Comparison of ENCODE assay signal across 1 cellular context in the genomic region with DNA sequence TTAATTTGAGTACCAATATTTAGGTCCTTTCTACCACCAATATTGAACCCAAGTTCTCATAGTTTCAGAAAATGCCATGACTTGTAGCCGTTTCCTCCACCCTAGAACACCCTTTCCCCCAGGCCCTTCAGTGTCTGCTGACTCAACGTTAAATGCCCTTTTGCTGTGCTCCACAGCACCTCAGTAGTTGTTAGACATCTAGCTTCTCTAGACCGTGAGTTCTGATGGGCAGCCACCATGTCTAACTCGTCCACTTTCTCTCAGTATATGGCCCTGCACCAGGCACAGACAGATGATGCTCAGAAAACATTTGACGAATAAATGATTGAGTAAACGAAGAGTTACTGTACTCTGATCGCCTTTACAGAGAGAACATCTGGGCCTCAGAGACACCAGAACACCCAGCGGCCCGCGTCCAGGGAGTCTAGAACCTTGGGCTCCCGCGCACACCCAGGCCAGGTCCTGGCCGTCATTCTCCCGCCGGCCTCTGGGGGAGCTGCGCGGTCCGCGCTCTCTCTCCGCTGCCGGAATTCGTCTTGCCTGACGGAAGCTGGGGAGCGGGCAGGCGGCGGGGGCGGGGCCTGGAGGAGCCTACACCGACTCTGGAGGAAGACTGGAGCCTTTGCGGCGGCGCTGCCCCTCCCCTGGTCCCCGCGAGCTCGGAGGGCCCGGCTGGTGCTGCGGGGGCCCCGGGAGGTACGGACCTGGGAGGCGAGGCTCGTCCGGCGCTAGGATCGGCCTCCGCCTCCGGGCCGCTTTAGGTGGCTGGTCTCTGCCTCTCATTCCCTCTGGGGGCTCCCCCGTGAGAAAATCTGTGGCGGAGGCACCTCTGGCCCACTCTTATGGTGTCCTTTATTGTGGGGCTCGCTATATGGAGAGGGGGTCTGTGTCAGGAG.
A peak's percentile ranks its signal among the peaks of the same experiment; 100 is the strongest.
TF ChIP-seq lines count a peak whose summit lies in the region.

TSS of gene NKIRAS2 (plus strand) at position 582 of the 896 bp plus-strand sequence. CDS start 1,488 bp downstream, outside the sequence.

TF ChIP-seq in K562, 482 proteins besides CTCF, POLR2A, EP300 and RAD21 (continued from another document):
- TF ChIP-seq VEZF1 (CRISPR knock-in tag; IDR thresholded peaks at IDR 0.05): peak; percentile 80; the same call in 1 of the 2 replicates
- no peak for TF ChIP-seq NR2C2 (CRISPR knock-in tag; IDR thresholded peaks at IDR 0.05)
- peak; percentile 26; the same call in 1 of the 2 replicates for TF ChIP-seq NR2C2 (tag; IDR thresholded peaks at IDR 0.05)
- TF ChIP-seq HMG20A (CRISPR knock-in tag; conservative IDR thresholded peaks at IDR 0.05): no peak
- no peak for TF ChIP-seq ZNF79 (CRISPR knock-in tag; IDR thresholded peaks at IDR 0.05; ENCODE audit: low read depth)
- peak in 1 of 2 experiments; percentile 92; a peak in 1 of 4 replicates for TF ChIP-seq KDM4B (IDR thresholded peaks at IDR 0.05; ENCODE audit: borderline replicate concordance in 2 of 2, low read depth in 1 of 2)
- TF ChIP-seq ZNF263 (CRISPR knock-in tag; IDR thresholded peaks at IDR 0.05; ENCODE audit: borderline replicate concordance): no peak; the same call in 1 of the 2 replicates
- TF ChIP-seq EP400 (IDR thresholded peaks at IDR 0.05): peak; percentile 75
- TF ChIP-seq ZFP91 (CRISPR knock-in tag; IDR thresholded peaks at IDR 0.05): no peak
- no peak for TF ChIP-seq ATF1 (CRISPR knock-in tag; IDR thresholded peaks at IDR 0.05)
- TF ChIP-seq ATF1 (tag; IDR thresholded peaks at IDR 0.05): peak; percentile 57
- TF ChIP-seq SOX6 (IDR thresholded peaks at IDR 0.05): 0 out of 2 replicates have a peak, but pooled peaks have one; percentile 40
- peak in 1 of 2 experiments; percentile 78; a peak in 1 of 3 replicates for TF ChIP-seq CBX3 (IDR thresholded peaks at IDR 0.05; ENCODE audit: borderline replicate concordance in 1 of 2, low read length in 2 of 2)
- TF ChIP-seq, protein P1, sequence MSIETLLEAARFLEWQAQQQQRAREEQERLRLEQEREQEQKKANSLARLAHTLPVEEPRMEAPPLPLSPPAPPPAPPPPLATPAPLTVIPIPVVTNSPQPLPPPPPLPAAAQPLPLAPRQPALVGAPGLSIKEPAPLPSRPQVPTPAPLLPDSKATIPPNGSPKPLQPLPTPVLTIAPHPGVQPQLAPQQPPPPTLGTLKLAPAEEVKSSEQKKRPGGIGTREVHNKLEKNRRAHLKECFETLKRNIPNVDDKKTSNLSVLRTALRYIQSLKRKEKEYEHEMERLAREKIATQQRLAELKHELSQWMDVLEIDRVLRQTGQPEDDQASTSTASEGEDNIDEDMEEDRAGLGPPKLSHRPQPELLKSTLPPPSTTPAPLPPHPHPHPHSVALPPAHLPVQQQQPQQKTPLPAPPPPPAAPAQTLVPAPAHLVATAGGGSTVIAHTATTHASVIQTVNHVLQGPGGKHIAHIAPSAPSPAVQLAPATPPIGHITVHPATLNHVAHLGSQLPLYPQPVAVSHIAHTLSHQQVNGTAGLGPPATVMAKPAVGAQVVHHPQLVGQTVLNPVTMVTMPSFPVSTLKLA (conservative IDR thresholded peaks at IDR 0.05): peak; percentile 61 to 77; a peak in 3 of 4 replicates
- TF ChIP-seq SNIP1 (IDR thresholded peaks at IDR 0.05; ENCODE audit: low read depth): peak; percentile 90
- 0 out of 2 replicates have a peak, but pooled peaks have one; percentile 42 for TF ChIP-seq ZFX (CRISPR knock-in tag; IDR thresholded peaks at IDR 0.05)
- TF ChIP-seq CREM (IDR thresholded peaks at IDR 0.05; ENCODE audit: low read depth): peak; percentile 86
- peak; percentile 43 for TF ChIP-seq PCBP1 (IDR thresholded peaks at IDR 0.05; ENCODE audit: low read depth, low read length, poor library complexity, severe bottlenecking)
- TF ChIP-seq SIX5 (IDR thresholded peaks at IDR 0.05; ENCODE audit: borderline replicate concordance in 1 of 2, insufficient read depth in 1 of 2, low read depth in 1 of 2, low read length in 2 of 2): no peak
- peak in 1 of 2 experiments; percentile 95; a peak in 2 of 4 replicates for TF ChIP-seq ZNF639 (CRISPR knock-in tag; conservative IDR thresholded peaks at IDR 0.05 in 1 of 2, IDR thresholded peaks at IDR 0.05 in 1 of 2)
- TF ChIP-seq TAF9B (IDR thresholded peaks at IDR 0.05; ENCODE audit: partially characterized antibody): peak; percentile 74
- TF ChIP-seq, protein P2, sequence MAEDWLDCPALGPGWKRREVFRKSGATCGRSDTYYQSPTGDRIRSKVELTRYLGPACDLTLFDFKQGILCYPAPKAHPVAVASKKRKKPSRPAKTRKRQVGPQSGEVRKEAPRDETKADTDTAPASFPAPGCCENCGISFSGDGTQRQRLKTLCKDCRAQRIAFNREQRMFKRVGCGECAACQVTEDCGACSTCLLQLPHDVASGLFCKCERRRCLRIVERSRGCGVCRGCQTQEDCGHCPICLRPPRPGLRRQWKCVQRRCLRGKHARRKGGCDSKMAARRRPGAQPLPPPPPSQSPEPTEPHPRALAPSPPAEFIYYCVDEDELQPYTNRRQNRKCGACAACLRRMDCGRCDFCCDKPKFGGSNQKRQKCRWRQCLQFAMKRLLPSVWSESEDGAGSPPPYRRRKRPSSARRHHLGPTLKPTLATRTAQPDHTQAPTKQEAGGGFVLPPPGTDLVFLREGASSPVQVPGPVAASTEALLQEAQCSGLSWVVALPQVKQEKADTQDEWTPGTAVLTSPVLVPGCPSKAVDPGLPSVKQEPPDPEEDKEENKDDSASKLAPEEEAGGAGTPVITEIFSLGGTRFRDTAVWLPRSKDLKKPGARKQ (CRISPR knock-in tag; IDR thresholded peaks at IDR 0.05): no peak
- TF ChIP-seq ZNF143 (CRISPR knock-in tag; IDR thresholded peaks at IDR 0.05): no peak
- 0 out of 2 replicates have a peak, but pooled peaks have one; percentile 32 for TF ChIP-seq KLF13 (tag; IDR thresholded peaks at IDR 0.05; ENCODE audit: borderline replicate concordance, low read depth)
- peak; percentile 92 for TF ChIP-seq THAP12 (CRISPR knock-in tag; IDR thresholded peaks at IDR 0.05)
- 0 out of 2 replicates have a peak, but pooled peaks have one; percentile 41 for TF ChIP-seq ZBTB17 (CRISPR knock-in tag; IDR thresholded peaks at IDR 0.05)
